ENCODE assay signal across 25 cellular contexts in genomic region chr2:170596576-170596975, GRCh38.
"Had no signal": no experiment of that assay in that cellular context is flagged by ENCODE, and none has a peak within 500 bp of the region (broad histone marks: within the 10 kb centered on the region; RNA-seq: fewer than 3 reads in every experiment).

No MANE protein-coding gene starts in this region.

- DNase-seq: hypothalamus; immature natural killer cell; kidney; left colon; left lung; lower lobe of right lung; mesendoderm; naive B cell; nucleus accumbens; right cardiac atrium; stimulated activated CD4-positive, alpha-beta T cell treated with anti-CD3 and anti-CD28 coated beads, Interleukin-12 subunit alpha, Interleukin-12 subunit beta, amount 100 ng/mL, for 4 hours; stimulated activated CD4-positive, alpha-beta T cell treated with anti-CD3 and anti-CD28 coated beads, Interleukin-15, amount 100 ng/mL, for 24 hours; stimulated activated CD4-positive, alpha-beta T cell treated with anti-CD3 and anti-CD28 coated beads, Interleukin-2, amount 100 ng/mL, for 24 hours; stimulated activated CD4-positive, alpha-beta T cell treated with anti-CD3 and anti-CD28 coated beads, Interleukin-4, amount 100 ng/mL, for 1 hour; stimulated activated naive B cell treated with anti-CD40 and anti-IgM and Interleukin-4, amounts not matched to agents 10 μg/mL and 1 μg/mL and 100 μg/mL, for 72 hours; stimulated activated naive CD8-positive, alpha-beta T cell treated with anti-CD3 and anti-CD28 coated beads, Interleukin-15, Interleukin-2, amounts not matched to agents 100 U/mL and 50 U/mL, for 24 hours; stomach; testis; thyroid gland; upper lobe of left lung had no signal

- H3K4me1 Mint-ChIP-seq: immature natural killer cell; naive B cell; stimulated activated naive B cell treated with anti-CD40 and anti-IgM and Interleukin-4, amounts not matched to agents 10 μg/mL and 1 μg/mL and 100 μg/mL, for 72 hours had no signal

- H3K9me3 ChIP-seq: left lung, lower lobe of right lung, stomach, testis, thyroid gland, transverse colon, upper lobe of left lung had no signal

- H3K36me3 Mint-ChIP-seq: immature natural killer cell; mesothelial cell of epicardium; naive B cell; natural killer cell treated with Interleukin-12 subunit alpha and Interleukin-12 subunit beta and Interleukin-15 and Interleukin-18, amount 100 ng/mL, for 72 hours; stimulated activated naive B cell treated with anti-CD40 and anti-IgM and Interleukin-4, amounts not matched to agents 10 μg/mL and 1 μg/mL and 100 μg/mL, for 72 hours had no signal

- H3K9ac ChIP-seq: parathyroid adenoma had no signal

- H3K4me1 ChIP-seq: left lung, lower lobe of right lung, parathyroid adenoma, testis, thyroid gland, transverse colon, upper lobe of left lung had no signal

- H2AFZ ChIP-seq: parathyroid adenoma had no signal

- H3K4me3 ChIP-seq: left lung, lower lobe of right lung, skin epidermis, stomach, testis, thyroid gland, transverse colon, upper lobe of left lung had no signal

- H3K36me3 ChIP-seq: left lung, lower lobe of right lung, stomach, thyroid gland, transverse colon, upper lobe of left lung had no signal

- H3K9me3 Mint-ChIP-seq: immature natural killer cell; mesothelial cell of epicardium; natural killer cell treated with Interleukin-12 subunit alpha and Interleukin-12 subunit beta and Interleukin-15 and Interleukin-18, amount 100 ng/mL, for 72 hours had no signal

- H3K27me3 ChIP-seq: left lung, stomach, testis, thyroid gland, transverse colon, upper lobe of left lung had no signal

- H3K4me3 Mint-ChIP-seq: immature natural killer cell; mesothelial cell of epicardium; naive B cell; natural killer cell treated with Interleukin-12 subunit alpha and Interleukin-12 subunit beta and Interleukin-15 and Interleukin-18, amount 100 ng/mL, for 72 hours; stimulated activated naive B cell treated with anti-CD40 and anti-IgM and Interleukin-4, amounts not matched to agents 10 μg/mL and 1 μg/mL and 100 μg/mL, for 72 hours had no signal

- H3K27ac ChIP-seq: left lung, lower lobe of right lung, parathyroid adenoma, stomach, testis, thyroid gland, upper lobe of left lung had no signal

- ATAC-seq: left colon; left lung; lower lobe of right lung; natural killer cell treated with Interleukin-12 subunit alpha and Interleukin-12 subunit beta and Interleukin-15 and Interleukin-18, amount 100 ng/mL, for 72 hours; right cardiac atrium; stimulated activated naive B cell treated with anti-CD40 and anti-IgM and Interleukin-4, amounts not matched to agents 10 μg/mL and 1 μg/mL and 100 μg/mL, for 72 hours; stimulated activated naive CD8-positive, alpha-beta T cell treated with anti-CD3 and anti-CD28 coated beads, Interleukin-15, Interleukin-2, amounts not matched to agents 100 U/mL and 50 U/mL, for 24 hours had no signal

- H3K79me2 ChIP-seq: parathyroid adenoma had no signal

- H3K27ac Mint-ChIP-seq: immature natural killer cell; mesothelial cell of epicardium; naive B cell; natural killer cell treated with Interleukin-12 subunit alpha and Interleukin-12 subunit beta and Interleukin-15 and Interleukin-18, amount 100 ng/mL, for 72 hours; stimulated activated naive B cell treated with anti-CD40 and anti-IgM and Interleukin-4, amounts not matched to agents 10 μg/mL and 1 μg/mL and 100 μg/mL, for 72 hours had no signal
